8 cellular contexts compared by ENCODE assay signal in the genomic region with DNA sequence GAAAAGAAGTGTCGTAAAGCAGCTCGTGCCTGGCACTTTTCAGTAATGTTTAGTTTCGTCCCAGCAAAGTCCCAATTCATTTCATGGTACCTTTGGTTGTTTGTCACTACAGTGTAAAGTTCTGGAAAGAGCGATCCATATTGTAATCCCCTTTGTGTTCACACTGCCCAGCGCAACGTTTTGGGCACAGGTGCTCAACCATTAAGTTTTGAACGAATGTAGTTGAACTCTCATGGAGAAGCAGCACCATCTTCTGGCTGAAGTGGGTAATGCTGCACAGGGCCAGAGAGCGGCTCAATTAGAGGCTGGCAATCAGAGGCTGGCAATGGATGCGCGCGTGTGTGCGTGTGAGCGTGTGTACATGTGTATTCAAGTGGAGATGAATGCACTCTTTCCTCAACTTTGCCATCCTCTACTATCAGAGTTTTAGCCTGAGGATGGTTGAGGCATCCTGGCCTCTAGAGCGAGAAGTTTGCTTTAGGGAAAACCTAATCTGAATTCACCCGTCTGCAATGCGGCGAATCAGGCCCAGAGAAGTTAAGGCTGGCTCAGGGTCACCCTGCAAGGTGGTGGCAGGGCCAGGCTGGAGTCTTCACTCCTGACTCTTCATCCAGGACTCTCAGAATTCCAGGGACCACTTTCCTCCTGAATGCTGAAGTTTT. TPM values are rescaled to one million over a fixed set of nuclear protein-coding genes. Genes with fewer than 3 reads are reported as not detected.
DNase-seq lines count a peak whose midpoint lies in the region; ATAC-seq and TF ChIP-seq lines count a peak whose summit lies in the region.

No MANE protein-coding gene starts in this region.

- peak overlapping the region; percentile 11 for H3K27ac ChIP-seq in AG04450 (ENCODE audit: low read depth, low read length)

- TF ChIP-seq CTCF in AG04450 (IDR thresholded peaks at IDR 0.05; ENCODE audit: low read depth, low read length), result peak; percentile 96

- H3K27me3 ChIP-seq in AG04450 (ENCODE audit: control insufficient read depth, insufficient read depth, low read length) (peaks cover 9% of the 10 kb centered on the region), H7 (ENCODE audit: control insufficient read depth, insufficient read depth, low read length) (peaks cover 2% of the 10 kb centered on the region; the same call in 1 of the 2 replicates)

- no peaks in the 10 kb centered on the region for H3K9me3 ChIP-seq in AG04450 (ENCODE audit: control insufficient read depth, insufficient read depth, low read length)

- no peaks in the 10 kb centered on the region for H3K36me3 ChIP-seq in H7 (replicated peaks; ENCODE audit: control insufficient read depth, insufficient read depth, low read length)

- no peak for DNase-seq in AG04450 (ENCODE audit: low read depth, low spot score)
- peak; percentile 67 for DNase-seq in H7
- DNase-seq in NCI-H446 treated with DMSO at 0.1 percent for 48 hours (lab: John Stamatoyannopoulos, UW), result peak; percentile 15
- DNase-seq in central memory CD4-positive, alpha-beta T cell, result peak; percentile 71
- peak; percentile 84 for DNase-seq in left kidney (ENCODE audit: low read depth, low spot score)
- DNase-seq in stimulated activated CD4-positive, alpha-beta T cell treated with anti-CD3 and anti-CD28 coated beads, Interleukin-4, amount 100 ng/mL, for 24 hours, result peak; percentile 90

- POLR2A ChIA-PET in AG04450 (lab: Yijun Ruan, JAX), result no interaction called here

- ATAC-seq in activated CD4-positive, CD25-positive, alpha-beta regulatory T cell treated with anti-CD3 and anti-CD28 coated beads, Interleukin-2, amount 50 U/mL, for 24 hours, result peak; percentile 68 to 73
- no peak for ATAC-seq in GM21786 (IDR thresholded peaks at IDR 0.05; ENCODE audit: unreplicated experiment)

- H3K4me3 ChIP-seq in AG04450 (ENCODE audit: low read depth, low read length), result no peak overlapping the region
- no peak overlapping the region for H3K4me3 ChIP-seq in H7 (ENCODE audit: insufficient read depth, low read depth, low read length)

- CTCF ChIA-PET in AG04450 (lab: Charles Lee), result interaction anchor here (0.6 to 3.8 kb wide), 12 partner anchors 25 to 280 kb away, joined by 3 to 36 read pairs (median 4); no protein-coding TSS in a partner anchor

RNA-seq across cellular contexts. Expression of gene DYNLL2, which starts 29.9 kb away (rescaled TPM):
- 16.7 and 18.2 TPM in 2 replicates for polyA plus RNA-seq in AG04450 (2011; rRNA removed)
- 12.6 and 16.1 TPM in 2 replicates for polyA minus RNA-seq in AG04450 (2011; rRNA and poly(A)+ RNA removed)
- total RNA-seq in H7 (2014; rRNA removed; shearing (Covaris generic)), result 10.2 and 10.5 TPM in 2 replicates

RNA-seq across cellular contexts. Expression of gene OR4D1, which starts 35.1 kb away (rescaled TPM):
- polyA plus RNA-seq in AG04450 (2011; rRNA removed), result not detected in 2 replicates
- not detected in 2 replicates for polyA minus RNA-seq in AG04450 (2011; rRNA and poly(A)+ RNA removed)
- total RNA-seq in H7 (2014; rRNA removed; shearing (Covaris generic)), result 0.03 and 0.22 TPM in 2 replicates

RNA-seq across cellular contexts. Expression of gene OR4D2, which starts 53.7 kb away (rescaled TPM):
- not detected in 2 replicates for polyA plus RNA-seq in AG04450 (2011; rRNA removed)
- not detected in 2 replicates for polyA minus RNA-seq in AG04450 (2011; rRNA and poly(A)+ RNA removed)
- total RNA-seq in H7 (2014; rRNA removed; shearing (Covaris generic)), result not detected in 2 replicates
